In genomic region chr10:35208949-35209613, GRCh38 we compare ENCODE assay signal across 11 cellular contexts.
DNase-seq lines count a peak whose midpoint lies in the region; ATAC-seq, FAIRE-seq and TF ChIP-seq lines count a peak whose summit lies in the region.
"Had no signal": no experiment of that assay in that cellular context is flagged by ENCODE, and none has a peak within 500 bp of the region (broad histone marks: within the 10 kb centered on the region; RNA-seq: fewer than 3 reads in every experiment).

No MANE protein-coding gene starts in this region.

- TF ChIP-seq RAD21 in liver (IDR thresholded peaks at IDR 0.05) (no peak), HepG2 (CRISPR knock-in tag; IDR thresholded peaks at IDR 0.05) (no peak)

- H3K4me1 Mint-ChIP-seq in activated CD8-positive, alpha-beta T cell treated with anti-CD3 and anti-CD28 coated beads, Interleukin-2, amount 10 ng/mL, durations not matched to agents 7 days and 5 days (ENCODE audit: low read depth), result peaks cover 77% of the 10 kb centered on the region

- no peak overlapping the region for H3K4me2 ChIP-seq in HepG2 (ENCODE audit: low read depth, low read length)
- no peak overlapping the region for H3K4me2 ChIP-seq in PC-9
- no peak overlapping the region for H3K4me2 ChIP-seq in osteoblast (ENCODE audit: insufficient read depth, low read length)

- DNase-seq in HepG2 (ENCODE audit: low spot score) (no peak), ACHN (no peak), PC-9 (no peak), osteoblast (ENCODE audit: insufficient read length, low spot score, missing footprints) (no peak)
- DNase-seq in activated CD8-positive, alpha-beta T cell treated with anti-CD3 and anti-CD28 coated beads, Interleukin-2, amount 10 ng/mL, durations not matched to agents 7 days and 5 days, result no peak
- DNase-seq: brain microvascular endothelial cell, NCI-H82 had no signal

- H3K27me3 Mint-ChIP-seq in activated CD8-positive, alpha-beta T cell treated with anti-CD3 and anti-CD28 coated beads, Interleukin-2, amount 10 ng/mL, durations not matched to agents 7 days and 5 days (ENCODE audit: low read depth), result no peaks in the 10 kb centered on the region

- H2AFZ ChIP-seq in HepG2 (ENCODE audit: low read length) (no peak overlapping the region), PC-9 (no peak overlapping the region), osteoblast (ENCODE audit: low read length) (no peak overlapping the region)

- in situ Hi-C loops in HepG2 (cut with HindIII; ENCODE audit: extremely low pct_ligation_motif_present, low pct_unique_long_range_greater_than_20kb), result no loop called here
- in situ Hi-C loops in ACHN (cut with HindIII; ENCODE audit: low pct_ligation_motif_present, low pct_unique_long_range_greater_than_20kb, low sequenced_read_pairs), result no loop called here

- H3K36me3 ChIP-seq in liver (ENCODE audit: control insufficient read depth in 4 of 4, insufficient read depth in 3 of 4, low read depth in 1 of 4, low read length in 3 of 4) (no peaks in the 10 kb centered on the region), HepG2 (replicated peaks in 1 of 2; ENCODE audit: control insufficient read depth in 1 of 2, insufficient read depth in 2 of 2, low read length in 2 of 2) (no peaks in the 10 kb centered on the region; a peak in 1 of 5 replicates), PC-9 (ENCODE audit: low read depth) (no peaks in the 10 kb centered on the region), osteoblast (ENCODE audit: insufficient read depth, low read length) (no peaks in the 10 kb centered on the region)
- H3K36me3 ChIP-seq: brain microvascular endothelial cell, neutrophil had no signal

- POLR2A ChIA-PET in HepG2 (lab: Yijun Ruan, JAX) (no interaction called here), PC-9 (lab: Charles Lee; ENCODE audit: unreplicated experiment) (no interaction called here)
- POLR2A ChIA-PET in activated CD8-positive, alpha-beta T cell treated with anti-CD3 and anti-CD28 coated beads, Interleukin-2, amount 10 ng/mL, durations not matched to agents 7 days and 5 days (lab: Charles Lee), result interaction anchor here (0.9 to 4.2 kb wide), 6 partner anchors 8 to 82 kb away, joined by 3 to 49 read pairs (median 12); partner anchors contain the start of gene CREM

- BruUV-seq in HepG2 (replicated peaks; lab: Mats Ljungman, UMichigan), result no TSS peak
- BruUV-seq in PC-9 (replicated peaks; lab: Mats Ljungman, UMichigan), result no TSS peak

- peak overlapping the region in 1 of 3 donors; percentile 14 for H3K4me3 ChIP-seq in liver (ENCODE audit: low read depth in 1 of 3, low read length in 3 of 3)
- no peak overlapping the region for H3K4me3 ChIP-seq in HepG2 (replicated peaks in 1 of 3; ENCODE audit: insufficient read depth in 1 of 3, low read depth in 2 of 3, low read length in 3 of 3)
- H3K4me3 ChIP-seq in PC-9, result no peak overlapping the region
- no peak overlapping the region for H3K4me3 ChIP-seq in osteoblast (ENCODE audit: insufficient read depth, low read length)

- no peaks in the 10 kb centered on the region for H3K9me3 Mint-ChIP-seq in activated CD8-positive, alpha-beta T cell treated with anti-CD3 and anti-CD28 coated beads, Interleukin-2, amount 10 ng/mL, durations not matched to agents 7 days and 5 days (ENCODE audit: insufficient read depth)

- peaks cover 71% of the 10 kb centered on the region for H3K36me3 Mint-ChIP-seq in activated CD8-positive, alpha-beta T cell treated with anti-CD3 and anti-CD28 coated beads, Interleukin-2, amount 10 ng/mL, durations not matched to agents 7 days and 5 days (ENCODE audit: low read depth)

- H3K4me1 ChIP-seq in liver (ENCODE audit: control insufficient read depth in 4 of 4, insufficient read depth in 4 of 4, low read length in 3 of 4) (peaks cover 2 to 24% (median 13%) of the 10 kb centered on the region in 4 donors), HepG2 (ENCODE audit: insufficient read depth, low read length) (peaks cover 25% of the 10 kb centered on the region), PC-9 (replicated peaks; ENCODE audit: insufficient read depth) (no peaks in the 10 kb centered on the region), osteoblast (ENCODE audit: insufficient read depth, low read length) (no peaks in the 10 kb centered on the region)

- peak overlapping the region; percentile 97 for H3K27ac Mint-ChIP-seq in activated CD8-positive, alpha-beta T cell treated with anti-CD3 and anti-CD28 coated beads, Interleukin-2, amount 10 ng/mL, durations not matched to agents 7 days and 5 days

- intact Hi-C loops in HepG2 (cut with micrococcal nuclease; ENCODE audit: unreplicated experiment), result no loop called here
- intact Hi-C loops in PC-9 (cut with micrococcal nuclease; ENCODE audit: unreplicated experiment), result no loop called here

- H3K27me3 ChIP-seq in liver (ENCODE audit: control insufficient read depth in 4 of 4, insufficient read depth in 4 of 4, low read length in 3 of 4) (no peaks in the 10 kb centered on the region), HepG2 (ENCODE audit: control insufficient read depth in 1 of 2, insufficient read depth in 2 of 2, low read length in 2 of 2) (no peaks in the 10 kb centered on the region), PC-9 (ENCODE audit: insufficient read depth, low read depth) (no peaks in the 10 kb centered on the region), osteoblast (ENCODE audit: insufficient read depth, low read length) (no peaks in the 10 kb centered on the region)
- H3K27me3 ChIP-seq: brain microvascular endothelial cell, neutrophil had no signal

- peak overlapping the region; percentile 4 to 70 for H3K27ac ChIP-seq in liver (ENCODE audit: low read depth in 1 of 2, low read length in 2 of 2)
- no peak overlapping the region for H3K27ac ChIP-seq in HepG2 (ENCODE audit: extremely low read length, insufficient read depth, low read length)
- H3K27ac ChIP-seq in PC-9, result no peak overlapping the region
- no peak overlapping the region for H3K27ac ChIP-seq in osteoblast (ENCODE audit: low read depth, low read length)
- H3K27ac ChIP-seq: brain microvascular endothelial cell, neutrophil had no signal

- TF ChIP-seq POLR2A in HepG2 (IDR thresholded peaks at IDR 0.05; ENCODE audit: insufficient read depth in 1 of 2, low read depth in 2 of 2, low read length in 2 of 2), result no peak

- H3K9ac ChIP-seq in liver (ENCODE audit: low read depth in 1 of 2, low read length in 2 of 2) (no peak overlapping the region), HepG2 (ENCODE audit: insufficient read depth, low read depth, low read length) (no peak overlapping the region)

- peak overlapping the region; percentile 74 for H3K4me3 Mint-ChIP-seq in activated CD8-positive, alpha-beta T cell treated with anti-CD3 and anti-CD28 coated beads, Interleukin-2, amount 10 ng/mL, durations not matched to agents 7 days and 5 days

- no peaks in the 10 kb centered on the region for H3K9me3 ChIP-seq in liver (ENCODE audit: control insufficient read depth in 4 of 4, low read length in 3 of 4)
- no peaks in the 10 kb centered on the region for H3K9me3 ChIP-seq in HepG2 (ENCODE audit: low read length)
- no peaks in the 10 kb centered on the region for H3K9me3 ChIP-seq in PC-9 (ENCODE audit: insufficient read depth, low read depth)
- no peaks in the 10 kb centered on the region for H3K9me3 ChIP-seq in osteoblast (ENCODE audit: low read depth, low read length)
- H3K9me3 ChIP-seq: neutrophil had no signal

- no peak for FAIRE-seq in HepG2 (lab: Jason Lieb, UNC)

- WGBS in liver, result 85% methylated on average over 7 of the region's 7 CpGs
- 95% methylated on average over 7 of the region's 7 CpGs for WGBS in HepG2 (ENCODE audit: low lambda C conversion rate)

- H3F3A ChIP-seq in PC-9 (ENCODE audit: insufficient read depth, low read depth), result no peaks in the 10 kb centered on the region

- H3K9me2 ChIP-seq in PC-9 (ENCODE audit: insufficient read depth), result no peaks in the 10 kb centered on the region

- no peak for TF ChIP-seq EP300 in HepG2 (IDR thresholded peaks at IDR 0.05; ENCODE audit: low read depth in 2 of 2, low read length in 2 of 2)
- TF ChIP-seq EP300 in HepG2 (CRISPR knock-in tag; IDR thresholded peaks at IDR 0.05; ENCODE audit: borderline replicate concordance), result no peak

- H4K20me1 ChIP-seq in HepG2 (ENCODE audit: insufficient read depth, low read length) (no peaks in the 10 kb centered on the region), PC-9 (ENCODE audit: insufficient read depth) (no peaks in the 10 kb centered on the region), osteoblast (ENCODE audit: insufficient read depth, low read length) (no peaks in the 10 kb centered on the region)

- CTCF ChIA-PET in HepG2 (lab: Yijun Ruan, JAX; ENCODE audit: low intra/inter-chr PET ratio, low total read pairs) (no interaction called here), PC-9 (lab: Charles Lee) (no interaction called here)
- CTCF ChIA-PET in activated CD8-positive, alpha-beta T cell treated with anti-CD3 and anti-CD28 coated beads, Interleukin-2, amount 10 ng/mL, durations not matched to agents 7 days and 5 days (lab: Charles Lee), result interaction anchor here (1.3 to 7.3 kb wide), 6 partner anchors 8 to 83 kb away, joined by 3 to 147 read pairs (median 18); partner anchors contain the start of gene CREM

- ATAC-seq in HepG2, result no peak
- ATAC-seq in HG02870 (IDR thresholded peaks at IDR 0.05; ENCODE audit: unreplicated experiment), result peak; percentile 21
- peak; percentile 35 for ATAC-seq in activated CD8-positive, alpha-beta T cell treated with anti-CD3 and anti-CD28 coated beads, Interleukin-2, amount 10 ng/mL, durations not matched to agents 7 days and 5 days
- no peak for ATAC-seq in HG02981 (IDR thresholded peaks at IDR 0.05; ENCODE audit: unreplicated experiment)

- TF ChIP-seq CTCF in liver (IDR thresholded peaks at IDR 0.05; ENCODE audit: low read depth, low read length, missing input control) (no peak), HepG2 (CRISPR knock-in tag; IDR thresholded peaks at IDR 0.05) (no peak), PC-9 (conservative IDR thresholded peaks at IDR 0.05) (no peak), osteoblast (IDR thresholded peaks at IDR 0.05; ENCODE audit: extremely low read depth, low read depth, low read length) (no peak)

- no peaks in the 10 kb centered on the region for H3K79me2 ChIP-seq in HepG2 (ENCODE audit: insufficient read depth, low read length)
- no peaks in the 10 kb centered on the region for H3K79me2 ChIP-seq in PC-9 (ENCODE audit: low read depth)
- no peaks in the 10 kb centered on the region for H3K79me2 ChIP-seq in osteoblast (ENCODE audit: insufficient read depth, low read length)

TF ChIP-seq in liver, 16 proteins besides CTCF, POLR2A, EP300 and RAD21 (continues in another document):
- no peak for TF ChIP-seq YY1 (IDR thresholded peaks at IDR 0.05)

Comparison
In these comparisons a context has a peak if more than half of its experiments do, and no peak if none do; other contexts are left out.
1. H3K27ac ChIP-seq: peak in liver (2 of 2); none in HepG2 (single experiment), PC-9 (single experiment) and osteoblast (single experiment).
2. ATAC-seq: peak in HG02870 (single experiment) and activated CD8-positive, alpha-beta T cell treated with anti-CD3 and anti-CD28 coated beads, Interleukin-2, amount 10 ng/mL, durations not matched to agents 7 days and 5 days (single experiment); none in HepG2 (single experiment) and HG02981 (single experiment).